Comparison of ENCODE assay signal across 8 cellular contexts in the genomic region with DNA sequence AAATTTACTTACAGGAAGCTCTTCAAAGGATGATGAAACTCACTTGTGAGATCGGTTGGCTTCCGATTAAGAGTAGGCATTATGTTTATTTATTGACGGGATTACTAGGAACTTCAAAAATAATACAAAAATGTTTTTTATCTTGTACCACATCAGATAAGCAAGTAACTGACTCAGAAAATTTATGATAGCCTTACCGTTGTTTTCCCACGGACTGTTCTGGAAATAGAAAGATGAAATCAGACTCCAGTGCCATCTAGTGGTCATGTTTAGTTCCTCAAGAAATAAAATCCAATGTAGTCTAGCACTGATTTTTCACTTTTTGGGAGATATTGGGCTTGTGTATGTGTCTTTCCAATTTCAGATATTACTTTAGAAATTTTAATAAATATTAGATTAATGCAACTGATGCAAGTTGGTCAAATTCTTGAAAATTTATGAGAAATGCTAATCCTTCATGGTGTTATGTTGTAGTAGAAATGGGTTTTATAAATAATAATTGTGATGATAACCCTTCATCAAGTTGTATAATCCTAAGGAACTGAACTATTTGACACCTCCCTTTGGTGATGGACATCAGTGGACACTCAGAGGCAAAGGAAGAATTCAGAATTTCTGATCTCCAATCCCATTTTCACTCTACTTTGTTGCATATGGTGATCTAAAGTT.
A peak's percentile ranks its signal among the peaks of the same experiment; 100 is the strongest.
DNase-seq lines count a peak whose midpoint lies in the region; ATAC-seq and TF ChIP-seq lines count a peak whose summit lies in the region.

No MANE protein-coding gene starts in this region.

- no peaks in the 10 kb centered on the region for H3K27me3 Mint-ChIP-seq in Calu3 (ENCODE audit: unreplicated experiment)

- H3K4me3 ChIP-seq in HFF-Myc (replicated peaks; ENCODE audit: low read depth, low read length), result no peak overlapping the region
- 0 out of 2 replicates have a peak overlapping the region, but pooled peaks have one; percentile 14 for H3K4me3 ChIP-seq in PC-9
- peak overlapping the region; percentile 36 for H3K4me3 ChIP-seq in coronary artery

- no peaks in the 10 kb centered on the region for H3K36me3 Mint-ChIP-seq in Calu3 (ENCODE audit: insufficient read depth, unreplicated experiment)

- peaks cover 10% of the 10 kb centered on the region for H3K4me1 Mint-ChIP-seq in Calu3 (ENCODE audit: low read depth, unreplicated experiment)

- H4K20me1 ChIP-seq in PC-9 (ENCODE audit: insufficient read depth), result no peaks in the 10 kb centered on the region

- no peaks in the 10 kb centered on the region for H3K79me2 ChIP-seq in PC-9 (ENCODE audit: low read depth)

- H3K27me3 ChIP-seq in PC-9 (ENCODE audit: insufficient read depth, low read depth), result no peaks in the 10 kb centered on the region

- H2AFZ ChIP-seq in PC-9, result 0 out of 2 replicates have a peak overlapping the region, but pooled peaks have one; percentile 45

- H3K4me1 ChIP-seq in PC-9 (replicated peaks; ENCODE audit: insufficient read depth), result peaks cover 6% of the 10 kb centered on the region; the same call in 1 of the 2 replicates

- BruUV-seq in Calu3 (replicated peaks; lab: Mats Ljungman, UMichigan), result no TSS peak
- BruUV-seq in PC-9 (replicated peaks; lab: Mats Ljungman, UMichigan), result no TSS peak

- POLR2A ChIA-PET in PC-9 (lab: Charles Lee; ENCODE audit: unreplicated experiment), result no interaction called here

- DNase-seq in Calu3, result peak; percentile 16
- peak; percentile 52 for DNase-seq in HFF-Myc (ENCODE audit: extremely low read depth, low read depth)
- peak in 1 of 2 experiments; percentile 74 for DNase-seq in PC-9
- no peak for DNase-seq in coronary artery (ENCODE audit: low spot score)
- DNase-seq in lung microvascular endothelial cell (ENCODE audit: low read depth in 2 of 2), result peak; percentile 77 to 82
- DNase-seq in NK-92 (lab: John Stamatoyannopoulos, UW; ENCODE audit: unreplicated experiment), result no peak

- no peaks in the 10 kb centered on the region for H3F3A ChIP-seq in PC-9 (ENCODE audit: insufficient read depth, low read depth)

- TF ChIP-seq CTCF in Calu3 (IDR thresholded peaks at IDR 0.05; ENCODE audit: unreplicated experiment) (peak; percentile 89), HFF-Myc (IDR thresholded peaks at IDR 0.05; ENCODE audit: low read depth, low read length, missing control alignments) (peak; percentile 49), PC-9 (conservative IDR thresholded peaks at IDR 0.05) (peak; percentile 91), coronary artery (IDR thresholded peaks at IDR 0.05) (peak; percentile 53)

- no peaks in the 10 kb centered on the region for H3K9me3 Mint-ChIP-seq in Calu3 (ENCODE audit: low read depth, unreplicated experiment)

- H3K27ac Mint-ChIP-seq in Calu3 (ENCODE audit: unreplicated experiment), result no peak overlapping the region

- H3K4me2 ChIP-seq in PC-9, result peak overlapping the region; percentile 63

- no peaks in the 10 kb centered on the region for H3K36me3 ChIP-seq in PC-9 (ENCODE audit: low read depth)

- ATAC-seq in GM21737 (IDR thresholded peaks at IDR 0.05; ENCODE audit: unreplicated experiment) (no peak), HG02763 (IDR thresholded peaks at IDR 0.05; ENCODE audit: unreplicated experiment) (no peak)

- intact Hi-C loops in Calu3 (cut with micrococcal nuclease; ENCODE audit: unreplicated experiment), result loop anchor here (1.0 to 10.0 kb wide), 6 partner anchors 143 to 468 kb away; no protein-coding TSS in a partner anchor
- intact Hi-C loops in PC-9 (cut with micrococcal nuclease; ENCODE audit: unreplicated experiment), result loop anchor here (1.0 to 10.0 kb wide), 5 partner anchors 144 to 840 kb away; no protein-coding TSS in a partner anchor

- H3K9me3 ChIP-seq in PC-9 (ENCODE audit: insufficient read depth, low read depth), result no peaks in the 10 kb centered on the region

- no peaks in the 10 kb centered on the region for H3K9me2 ChIP-seq in PC-9 (ENCODE audit: insufficient read depth)

- no peak overlapping the region for H3K4me3 Mint-ChIP-seq in Calu3 (ENCODE audit: low read depth, unreplicated experiment)

- CTCF ChIA-PET in Calu3 (lab: Charles Lee), result interaction anchor here (0.6 to 1.0 kb wide), 5 partner anchors 13 to 467 kb away, joined by 3 to 5 read pairs (median 3); no protein-coding TSS in a partner anchor
- CTCF ChIA-PET in PC-9 (lab: Charles Lee), result interaction anchor here (0.6 to 0.7 kb wide), 2 partner anchors 246 to 335 kb away, joined by 4 to 5 read pairs; no protein-coding TSS in a partner anchor

- H3K27ac ChIP-seq in PC-9 (0 out of 2 replicates have a peak overlapping the region, but pooled peaks have one; percentile 9), coronary artery (no peak overlapping the region)

Comparison
In these comparisons a context has a peak if more than half of its experiments do, and no peak if none do; other contexts are left out.
1. DNase-seq: peak in Calu3 (single experiment), HFF-Myc (single experiment) and lung microvascular endothelial cell (2 of 2); none in coronary artery (single experiment) and NK-92 (single experiment).
2. Peak in every context shown above with its lines, with median percentiles within 50 percentile points of each other: CTCF ChIP-seq.